ENCODE assay signal across 1 cellular context in the genomic region with DNA sequence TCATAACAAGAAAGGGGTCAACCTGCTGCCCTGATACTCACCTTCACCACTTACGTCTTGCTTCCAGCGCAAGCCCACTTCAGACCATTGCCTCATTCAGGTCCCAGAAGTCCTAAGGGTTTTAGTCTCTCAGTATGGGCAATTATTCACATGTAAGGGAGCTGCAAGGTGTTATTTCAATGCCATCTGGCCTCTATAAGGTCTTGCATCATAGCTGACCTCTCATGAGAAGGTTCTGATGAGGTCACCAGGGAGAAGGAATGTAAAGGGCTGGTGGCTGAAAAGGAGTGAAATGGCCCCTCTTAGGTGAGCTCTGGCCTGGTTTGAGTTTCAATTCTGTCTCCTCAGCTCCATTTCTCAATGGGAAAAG.
TF ChIP-seq lines count a peak whose summit lies in the region.

No MANE protein-coding gene starts in this region.

TF ChIP-seq in GM23338, 12 proteins besides CTCF, POLR2A, EP300 and RAD21:
- TF ChIP-seq CREB1 (CRISPR knock-in tag; IDR thresholded peaks at IDR 0.05; ENCODE audit: low read depth), result no peak
- no peak for TF ChIP-seq NANOG (IDR thresholded peaks at IDR 0.05; ENCODE audit: borderline replicate concordance)
- TF ChIP-seq ZNF331 (CRISPR knock-in tag; IDR thresholded peaks at IDR 0.05; ENCODE audit: low read depth), result no peak
- TF ChIP-seq JUNB (IDR thresholded peaks at IDR 0.05; ENCODE audit: unreplicated experiment), result no peak
- no peak for TF ChIP-seq STAT1 (IDR thresholded peaks at IDR 0.05; ENCODE audit: unreplicated experiment)
- TF ChIP-seq POLR2AphosphoS5 (IDR thresholded peaks at IDR 0.05; ENCODE audit: low read depth), result no peak
- TF ChIP-seq, protein P1, sequence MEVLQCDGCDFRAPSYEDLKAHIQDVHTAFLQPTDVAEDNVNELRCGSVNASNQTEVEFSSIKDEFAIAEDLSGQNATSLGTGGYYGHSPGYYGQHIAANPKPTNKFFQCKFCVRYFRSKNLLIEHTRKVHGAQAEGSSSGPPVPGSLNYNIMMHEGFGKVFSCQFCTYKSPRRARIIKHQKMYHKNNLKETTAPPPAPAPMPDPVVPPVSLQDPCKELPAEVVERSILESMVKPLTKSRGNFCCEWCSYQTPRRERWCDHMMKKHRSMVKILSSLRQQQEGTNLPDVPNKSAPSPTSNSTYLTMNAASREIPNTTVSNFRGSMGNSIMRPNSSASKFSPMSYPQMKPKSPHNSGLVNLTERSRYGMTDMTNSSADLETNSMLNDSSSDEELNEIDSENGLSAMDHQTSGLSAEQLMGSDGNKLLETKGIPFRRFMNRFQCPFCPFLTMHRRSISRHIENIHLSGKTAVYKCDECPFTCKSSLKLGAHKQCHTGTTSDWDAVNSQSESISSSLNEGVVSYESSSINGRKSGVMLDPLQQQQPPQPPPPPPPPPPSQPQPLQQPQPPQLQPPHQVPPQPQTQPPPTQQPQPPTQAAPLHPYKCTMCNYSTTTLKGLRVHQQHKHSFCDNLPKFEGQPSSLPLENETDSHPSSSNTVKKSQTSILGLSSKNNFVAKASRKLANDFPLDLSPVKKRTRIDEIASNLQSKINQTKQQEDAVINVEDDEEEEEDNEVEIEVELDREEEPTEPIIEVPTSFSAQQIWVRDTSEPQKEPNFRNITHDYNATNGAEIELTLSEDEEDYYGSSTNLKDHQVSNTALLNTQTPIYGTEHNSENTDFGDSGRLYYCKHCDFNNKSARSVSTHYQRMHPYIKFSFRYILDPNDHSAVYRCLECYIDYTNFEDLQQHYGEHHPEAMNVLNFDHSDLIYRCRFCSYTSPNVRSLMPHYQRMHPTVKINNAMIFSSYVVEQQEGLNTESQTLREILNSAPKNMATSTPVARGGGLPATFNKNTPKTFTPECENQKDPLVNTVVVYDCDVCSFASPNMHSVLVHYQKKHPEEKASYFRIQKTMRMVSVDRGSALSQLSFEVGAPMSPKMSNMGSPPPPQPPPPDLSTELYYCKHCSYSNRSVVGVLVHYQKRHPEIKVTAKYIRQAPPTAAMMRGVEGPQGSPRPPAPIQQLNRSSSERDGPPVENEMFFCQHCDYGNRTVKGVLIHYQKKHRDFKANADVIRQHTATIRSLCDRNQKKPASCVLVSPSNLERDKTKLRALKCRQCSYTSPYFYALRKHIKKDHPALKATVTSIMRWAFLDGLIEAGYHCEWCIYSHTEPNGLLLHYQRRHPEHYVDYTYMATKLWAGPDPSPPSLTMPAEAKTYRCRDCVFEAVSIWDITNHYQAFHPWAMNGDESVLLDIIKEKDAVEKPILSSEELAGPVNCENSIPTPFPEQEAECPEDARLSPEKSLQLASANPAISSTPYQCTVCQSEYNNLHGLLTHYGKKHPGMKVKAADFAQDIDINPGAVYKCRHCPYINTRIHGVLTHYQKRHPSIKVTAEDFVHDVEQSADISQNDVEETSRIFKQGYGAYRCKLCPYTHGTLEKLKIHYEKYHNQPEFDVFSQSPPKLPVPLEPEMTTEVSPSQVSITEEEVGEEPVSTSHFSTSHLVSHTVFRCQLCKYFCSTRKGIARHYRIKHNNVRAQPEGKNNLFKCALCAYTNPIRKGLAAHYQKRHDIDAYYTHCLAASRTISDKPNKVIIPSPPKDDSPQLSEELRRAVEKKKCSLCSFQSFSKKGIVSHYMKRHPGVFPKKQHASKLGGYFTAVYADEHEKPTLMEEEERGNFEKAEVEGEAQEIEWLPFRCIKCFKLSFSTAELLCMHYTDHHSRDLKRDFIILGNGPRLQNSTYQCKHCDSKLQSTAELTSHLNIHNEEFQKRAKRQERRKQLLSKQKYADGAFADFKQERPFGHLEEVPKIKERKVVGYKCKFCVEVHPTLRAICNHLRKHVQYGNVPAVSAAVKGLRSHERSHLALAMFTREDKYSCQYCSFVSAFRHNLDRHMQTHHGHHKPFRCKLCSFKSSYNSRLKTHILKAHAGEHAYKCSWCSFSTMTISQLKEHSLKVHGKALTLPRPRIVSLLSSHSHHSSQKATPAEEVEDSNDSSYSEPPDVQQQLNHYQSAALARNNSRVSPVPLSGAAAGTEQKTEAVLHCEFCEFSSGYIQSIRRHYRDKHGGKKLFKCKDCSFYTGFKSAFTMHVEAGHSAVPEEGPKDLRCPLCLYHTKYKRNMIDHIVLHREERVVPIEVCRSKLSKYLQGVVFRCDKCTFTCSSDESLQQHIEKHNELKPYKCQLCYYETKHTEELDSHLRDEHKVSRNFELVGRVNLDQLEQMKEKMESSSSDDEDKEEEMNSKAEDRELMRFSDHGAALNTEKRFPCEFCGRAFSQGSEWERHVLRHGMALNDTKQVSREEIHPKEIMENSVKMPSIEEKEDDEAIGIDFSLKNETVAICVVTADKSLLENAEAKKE (CRISPR knock-in tag; IDR thresholded peaks at IDR 0.05), result no peak
- TF ChIP-seq, protein P2, sequence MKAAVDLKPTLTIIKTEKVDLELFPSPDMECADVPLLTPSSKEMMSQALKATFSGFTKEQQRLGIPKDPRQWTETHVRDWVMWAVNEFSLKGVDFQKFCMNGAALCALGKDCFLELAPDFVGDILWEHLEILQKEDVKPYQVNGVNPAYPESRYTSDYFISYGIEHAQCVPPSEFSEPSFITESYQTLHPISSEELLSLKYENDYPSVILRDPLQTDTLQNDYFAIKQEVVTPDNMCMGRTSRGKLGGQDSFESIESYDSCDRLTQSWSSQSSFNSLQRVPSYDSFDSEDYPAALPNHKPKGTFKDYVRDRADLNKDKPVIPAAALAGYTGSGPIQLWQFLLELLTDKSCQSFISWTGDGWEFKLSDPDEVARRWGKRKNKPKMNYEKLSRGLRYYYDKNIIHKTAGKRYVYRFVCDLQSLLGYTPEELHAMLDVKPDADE (IDR thresholded peaks at IDR 0.05), result no peak
- no peak for TF ChIP-seq ZNF114 (CRISPR knock-in tag; IDR thresholded peaks at IDR 0.05)
- TF ChIP-seq EZH2 (IDR thresholded peaks at IDR 0.05; ENCODE audit: low read depth, unreplicated experiment), result no peak
- TF ChIP-seq, protein P3, sequence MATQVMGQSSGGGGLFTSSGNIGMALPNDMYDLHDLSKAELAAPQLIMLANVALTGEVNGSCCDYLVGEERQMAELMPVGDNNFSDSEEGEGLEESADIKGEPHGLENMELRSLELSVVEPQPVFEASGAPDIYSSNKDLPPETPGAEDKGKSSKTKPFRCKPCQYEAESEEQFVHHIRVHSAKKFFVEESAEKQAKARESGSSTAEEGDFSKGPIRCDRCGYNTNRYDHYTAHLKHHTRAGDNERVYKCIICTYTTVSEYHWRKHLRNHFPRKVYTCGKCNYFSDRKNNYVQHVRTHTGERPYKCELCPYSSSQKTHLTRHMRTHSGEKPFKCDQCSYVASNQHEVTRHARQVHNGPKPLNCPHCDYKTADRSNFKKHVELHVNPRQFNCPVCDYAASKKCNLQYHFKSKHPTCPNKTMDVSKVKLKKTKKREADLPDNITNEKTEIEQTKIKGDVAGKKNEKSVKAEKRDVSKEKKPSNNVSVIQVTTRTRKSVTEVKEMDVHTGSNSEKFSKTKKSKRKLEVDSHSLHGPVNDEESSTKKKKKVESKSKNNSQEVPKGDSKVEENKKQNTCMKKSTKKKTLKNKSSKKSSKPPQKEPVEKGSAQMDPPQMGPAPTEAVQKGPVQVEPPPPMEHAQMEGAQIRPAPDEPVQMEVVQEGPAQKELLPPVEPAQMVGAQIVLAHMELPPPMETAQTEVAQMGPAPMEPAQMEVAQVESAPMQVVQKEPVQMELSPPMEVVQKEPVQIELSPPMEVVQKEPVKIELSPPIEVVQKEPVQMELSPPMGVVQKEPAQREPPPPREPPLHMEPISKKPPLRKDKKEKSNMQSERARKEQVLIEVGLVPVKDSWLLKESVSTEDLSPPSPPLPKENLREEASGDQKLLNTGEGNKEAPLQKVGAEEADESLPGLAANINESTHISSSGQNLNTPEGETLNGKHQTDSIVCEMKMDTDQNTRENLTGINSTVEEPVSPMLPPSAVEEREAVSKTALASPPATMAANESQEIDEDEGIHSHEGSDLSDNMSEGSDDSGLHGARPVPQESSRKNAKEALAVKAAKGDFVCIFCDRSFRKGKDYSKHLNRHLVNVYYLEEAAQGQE (IDR thresholded peaks at IDR 0.05; ENCODE audit: unreplicated experiment), result no peak
- no peak for TF ChIP-seq EZH2phosphoT487 (IDR thresholded peaks at IDR 0.05; ENCODE audit: unreplicated experiment)
